14 cellular contexts compared by ENCODE assay signal in genomic region chr19:53849237-53849676, GRCh38. TPM values are rescaled to one million over a fixed set of nuclear protein-coding genes. Genes with fewer than 3 reads are reported as not detected.
DNase-seq lines count a peak whose midpoint lies in the region; ATAC-seq and TF ChIP-seq lines count a peak whose summit lies in the region.
"Had no signal": no experiment of that assay in that cellular context is flagged by ENCODE, and none has a peak within 500 bp of the region (broad histone marks: within the 10 kb centered on the region; RNA-seq: fewer than 3 reads in every experiment).

No MANE protein-coding gene starts in this region.

- H3K4me3 ChIP-seq in AG09309 (ENCODE audit: control insufficient read depth, low read depth, low read length) (no peak overlapping the region), lung (no peak overlapping the region), smooth muscle cell (no peak overlapping the region)
- H3K4me3 ChIP-seq: coronary artery had no signal

- no peak overlapping the region for H3K9ac ChIP-seq in smooth muscle cell (ENCODE audit: low read depth)

- no peaks in the 10 kb centered on the region for H3K79me2 ChIP-seq in smooth muscle cell (ENCODE audit: low read depth)

- no peaks in the 10 kb centered on the region for H3F3A ChIP-seq in smooth muscle cell (ENCODE audit: low read depth)

- H3K27ac ChIP-seq in lung (ENCODE audit: low read depth in 1 of 2, low read length in 1 of 2) (peak overlapping the region in 1 of 2 donors; percentile 53), smooth muscle cell (ENCODE audit: low read depth) (no peak overlapping the region)

- peaks cover 25% of the 10 kb centered on the region for H3K27me3 Mint-ChIP-seq in activated CD8-positive, alpha-beta T cell treated with anti-CD3 and anti-CD28 coated beads for 36 hours

- H3K4me1 ChIP-seq in lung (ENCODE audit: control insufficient read depth in 2 of 2, insufficient read depth in 2 of 2, low read length in 2 of 2) (peaks cover 0 to 3% of the 10 kb centered on the region in 2 donors), smooth muscle cell (ENCODE audit: low read depth) (peaks cover 14% of the 10 kb centered on the region)

- WGBS in lung, 2 donors: 26 to 35% methylated on average over 11 of the region's 11 CpGs
- 88% methylated on average over 11 of the region's 11 CpGs for WGBS in smooth muscle cell (ENCODE audit: low lambda C conversion rate)

- DNase-seq in AG09309 (ENCODE audit: low read depth): peak; percentile 68
- peak; percentile 90 for DNase-seq in KBM-7
- peak; percentile 60 to 91 for DNase-seq in dermis microvascular lymphatic vessel endothelial cell (ENCODE audit: low read depth in 2 of 2)
- DNase-seq in lung (ENCODE audit: low spot score): no peak
- DNase-seq in smooth muscle cell (lab: John Stamatoyannopoulos, UW; ENCODE audit: unreplicated experiment): no peak
- no peak for DNase-seq in activated CD8-positive, alpha-beta T cell treated with anti-CD3 and anti-CD28 coated beads for 36 hours
- DNase-seq: C1 segment of cervical spinal cord; NCI-H1694 treated with DMSO at 0.1 percent for 48 hours; stimulated activated CD4-positive, alpha-beta T cell treated with anti-CD3 and anti-CD28 coated beads, Interleukin-4, amount 100 ng/mL, for 1 hour had no signal

- intact Hi-C loops in activated CD8-positive, alpha-beta T cell treated with anti-CD3 and anti-CD28 coated beads for 36 hours (cut with micrococcal nuclease): loop anchor here (10.0 kb wide), 1 partner anchor 56 kb away; the partner anchor contains the start of gene CACNG7

- H3K27me3 ChIP-seq in lung (ENCODE audit: control insufficient read depth, insufficient read depth): no peaks in the 10 kb centered on the region
- H3K27me3 ChIP-seq in smooth muscle cell (ENCODE audit: low read depth): no peaks in the 10 kb centered on the region

- no peaks in the 10 kb centered on the region for H3K36me3 ChIP-seq in lung (ENCODE audit: control insufficient read depth in 2 of 2, insufficient read depth in 2 of 2, low read length in 2 of 2)
- no peaks in the 10 kb centered on the region for H3K36me3 ChIP-seq in smooth muscle cell (ENCODE audit: low read depth)

- H3K9me3 Mint-ChIP-seq in activated CD8-positive, alpha-beta T cell treated with anti-CD3 and anti-CD28 coated beads for 36 hours: no peaks in the 10 kb centered on the region
- H3K9me3 Mint-ChIP-seq: activated T-helper 17 cell treated with anti-CD3 and anti-CD28 coated beads, Interleukin-2, amount 50 U/mL, for 72 hours had no signal

- no peaks in the 10 kb centered on the region for H3K36me3 Mint-ChIP-seq in activated CD8-positive, alpha-beta T cell treated with anti-CD3 and anti-CD28 coated beads for 36 hours (ENCODE audit: low read depth)

- H2AFZ ChIP-seq in smooth muscle cell (ENCODE audit: low read depth): no peak overlapping the region

- peaks cover 4% of the 10 kb centered on the region for H3K4me1 Mint-ChIP-seq in activated CD8-positive, alpha-beta T cell treated with anti-CD3 and anti-CD28 coated beads for 36 hours (ENCODE audit: low read depth)

- no peak overlapping the region for H3K4me3 Mint-ChIP-seq in activated CD8-positive, alpha-beta T cell treated with anti-CD3 and anti-CD28 coated beads for 36 hours
- H3K4me3 Mint-ChIP-seq: activated T-helper 17 cell treated with anti-CD3 and anti-CD28 coated beads, Interleukin-2, amount 50 U/mL, for 72 hours had no signal

- peak; percentile 44 for ATAC-seq in lung (ENCODE audit: insufficient read depth, low FRiP score)
- ATAC-seq in HG02981 (IDR thresholded peaks at IDR 0.05; ENCODE audit: unreplicated experiment): no peak
- ATAC-seq in activated CD8-positive, alpha-beta T cell treated with anti-CD3 and anti-CD28 coated beads for 36 hours: no peak
- no peak for ATAC-seq in HG02588 (IDR thresholded peaks at IDR 0.05; ENCODE audit: unreplicated experiment)
- ATAC-seq: activated T-helper 17 cell treated with anti-CD3 and anti-CD28 coated beads, Interleukin-2, amount 50 U/mL, for 72 hours had no signal

- H3K27ac Mint-ChIP-seq in activated CD8-positive, alpha-beta T cell treated with anti-CD3 and anti-CD28 coated beads for 36 hours: no peak overlapping the region
- H3K27ac Mint-ChIP-seq: activated T-helper 17 cell treated with anti-CD3 and anti-CD28 coated beads, Interleukin-2, amount 50 U/mL, for 72 hours had no signal

- POLR2A ChIA-PET in activated CD8-positive, alpha-beta T cell treated with anti-CD3 and anti-CD28 coated beads for 36 hours (lab: Charles Lee): no interaction called here

- CTCF ChIA-PET in activated CD8-positive, alpha-beta T cell treated with anti-CD3 and anti-CD28 coated beads for 36 hours (lab: Charles Lee): interaction anchor here (1.6 to 1.9 kb wide), 2 partner anchors 63 to 175 kb away, joined by 5 to 7 read pairs; no protein-coding TSS in a partner anchor

- H3K9me3 ChIP-seq in lung (ENCODE audit: control insufficient read depth in 2 of 2, insufficient read depth in 1 of 2, low read length in 1 of 2) (no peaks in the 10 kb centered on the region), smooth muscle cell (replicated peaks; ENCODE audit: low read depth) (no peaks in the 10 kb centered on the region)

- no peak overlapping the region for H3K4me2 ChIP-seq in smooth muscle cell

- no peak for TF ChIP-seq CTCF in AG09309 (IDR thresholded peaks at IDR 0.05; ENCODE audit: control insufficient read depth, insufficient read depth, low read depth, low read length, missing control alignments)
- no peak for TF ChIP-seq CTCF in lung (IDR thresholded peaks at IDR 0.05; ENCODE audit: control extremely low read depth, extremely low read depth)
- no peak for TF ChIP-seq CTCF in smooth muscle cell (IDR thresholded peaks at IDR 0.05; ENCODE audit: borderline replicate concordance, insufficient read depth, poor library complexity, severe bottlenecking)
- no peak for TF ChIP-seq CTCF in activated CD8-positive, alpha-beta T cell treated with anti-CD3 and anti-CD28 coated beads for 36 hours (IDR thresholded peaks at IDR 0.05)

- in situ Hi-C loops in KBM-7 (cut with MboI; ENCODE audit: low pct_unique_long_range_greater_than_20kb, low sequenced_read_pairs): no loop called here

- no peaks in the 10 kb centered on the region for H4K20me1 ChIP-seq in smooth muscle cell (ENCODE audit: low read depth)

RNA-seq across cellular contexts. Expression of gene MYADM, which starts 18.4 kb away (rescaled TPM):
- total RNA-seq in dermis microvascular lymphatic vessel endothelial cell (5.9 and 12.5 TPM in 2 replicates), lung (100 to 1,000 TPM in 1 of 2 donors, 10 to 100 TPM in 1; 52.5 to 245 TPM), smooth muscle cell (83.8 and 97.6 TPM in 2 replicates)
- polyA plus RNA-seq in lung (100 to 1,000 TPM in 1 of 2 donors, 10 to 100 TPM in 1; 48.5 to 106 TPM), smooth muscle cell (193 and 247 TPM in 2 replicates)
- 10 to 100 TPM; 64.7 to 69.9 TPM for total RNA-seq in activated CD8-positive, alpha-beta T cell treated with anti-CD3 and anti-CD28 coated beads for 36 hours

RNA-seq across cellular contexts. Expression of gene NLRP12, which starts 25.1 kb away (rescaled TPM):
- total RNA-seq in dermis microvascular lymphatic vessel endothelial cell: 0.51 and 0.76 TPM in 2 replicates
- 1 to 10 TPM; 1.8 to 9.8 TPM for total RNA-seq in lung
- 10 to 100 TPM in 1 of 2 donors, 1 to 10 TPM in 1; 1.1 to 11.5 TPM for polyA plus RNA-seq in lung
- 0.04 TPM in 1 of 2 replicates, not detected in the other for total RNA-seq in smooth muscle cell
- not detected in 2 replicates for polyA plus RNA-seq in smooth muscle cell
- total RNA-seq in activated CD8-positive, alpha-beta T cell treated with anti-CD3 and anti-CD28 coated beads for 36 hours: under 1 TPM in 1 of 2 experiments, not detected in 1; 0.07 TPM
- total RNA-seq: activated T-helper 17 cell treated with anti-CD3 and anti-CD28 coated beads, Interleukin-2, amount 50 U/mL, for 72 hours had no signal
- polyA plus RNA-seq: neural cell had no signal

RNA-seq across cellular contexts. Expression of gene PRKCG, which starts 32.7 kb away (rescaled TPM):
- total RNA-seq in dermis microvascular lymphatic vessel endothelial cell: not detected in 2 replicates
- under 1 TPM; 0.18 to 0.63 TPM for total RNA-seq in lung
- polyA plus RNA-seq in lung: under 1 TPM in 1 of 2 donors, not detected in 1; 0.02 TPM
- 0.18 TPM in 1 of 2 replicates, not detected in the other for total RNA-seq in smooth muscle cell
- polyA plus RNA-seq in smooth muscle cell: 0.51 and 0.59 TPM in 2 replicates
- under 1 TPM in 1 of 2 experiments, not detected in 1; 0.11 TPM for total RNA-seq in activated CD8-positive, alpha-beta T cell treated with anti-CD3 and anti-CD28 coated beads for 36 hours
- total RNA-seq: activated T-helper 17 cell treated with anti-CD3 and anti-CD28 coated beads, Interleukin-2, amount 50 U/mL, for 72 hours had no signal

RNA-seq across cellular contexts. Expression of gene CACNG7, which starts 59.8 kb away (rescaled TPM):
- total RNA-seq in dermis microvascular lymphatic vessel endothelial cell (not detected in 2 replicates), lung (not detected), smooth muscle cell (2.3 and 6.1 TPM in 2 replicates)
- polyA plus RNA-seq in lung (not detected), smooth muscle cell (0.59 and 1.3 TPM in 2 replicates)
- not detected for total RNA-seq in activated CD8-positive, alpha-beta T cell treated with anti-CD3 and anti-CD28 coated beads for 36 hours
- total RNA-seq: activated T-helper 17 cell treated with anti-CD3 and anti-CD28 coated beads, Interleukin-2, amount 50 U/mL, for 72 hours had no signal

Comparison
In these comparisons a context has a peak if more than half of its experiments do, and no peak if none do; other contexts are left out.
1. DNase-seq: peak in AG09309 (single experiment), KBM-7 (single experiment) and dermis microvascular lymphatic vessel endothelial cell (2 of 2); none in lung (single experiment), smooth muscle cell (single experiment) and activated CD8-positive, alpha-beta T cell treated with anti-CD3 and anti-CD28 coated beads for 36 hours (single experiment).